ENCODE assay signal across 9 cellular contexts in genomic region chr10:18400201-18400910, GRCh38.
DNase-seq lines count a peak whose midpoint lies in the region; ATAC-seq and TF ChIP-seq lines count a peak whose summit lies in the region.
"Had no signal": no experiment of that assay in that cellular context is flagged by ENCODE, and none has a peak within 500 bp of the region (broad histone marks: within the 10 kb centered on the region; RNA-seq: fewer than 3 reads in every experiment).

No MANE protein-coding gene starts in this region.

- peak; percentile 48 for ATAC-seq in HG02571 (IDR thresholded peaks at IDR 0.05; ENCODE audit: unreplicated experiment)
- no peak for ATAC-seq in PC-3
- ATAC-seq in GM19351 (IDR thresholded peaks at IDR 0.05; ENCODE audit: unreplicated experiment), result no peak
- no peak for ATAC-seq in HG03025 (IDR thresholded peaks at IDR 0.05; ENCODE audit: low FRiP score, unreplicated experiment)

- H3K9me3 ChIP-seq in PC-3 (ENCODE audit: low read length), result no peaks in the 10 kb centered on the region
- H3K9me3 ChIP-seq in smooth muscle cell (replicated peaks; ENCODE audit: low read depth), result no peaks in the 10 kb centered on the region
- H3K9me3 ChIP-seq: psoas muscle had no signal

- H3K4me2 ChIP-seq in PC-3 (ENCODE audit: low read length), result peak overlapping the region; percentile 2; the same call in 1 of the 2 replicates
- H3K4me2 ChIP-seq in smooth muscle cell, result peak overlapping the region; percentile 79

- CTCF ChIA-PET in PC-3 (lab: Charles Lee), result no interaction called here

- POLR2A ChIA-PET in PC-3 (lab: Charles Lee; ENCODE audit: unreplicated experiment), result no interaction called here

- H3K9ac ChIP-seq in PC-3 (ENCODE audit: low read length) (no peak overlapping the region), smooth muscle cell (ENCODE audit: low read depth) (no peak overlapping the region)

- H3K27me3 ChIP-seq in PC-3 (ENCODE audit: low read length) (peaks cover 37% of the 10 kb centered on the region), smooth muscle cell (ENCODE audit: low read depth) (peaks cover 33% of the 10 kb centered on the region)

- DNase-seq in DMS 273 (lab: John Stamatoyannopoulos, UW; ENCODE audit: unreplicated experiment) (peak; percentile 52), DMS 273 treated with DMSO at 0.1 percent for 48 hours (lab: John Stamatoyannopoulos, UW) (no peak), PC-3 (no peak), globus pallidus (ENCODE audit: low spot score) (peak; percentile 16), smooth muscle cell (lab: John Stamatoyannopoulos, UW; ENCODE audit: unreplicated experiment) (no peak)
- DNase-seq: psoas muscle had no signal

- H3K9me2 ChIP-seq in PC-3 (replicated peaks; ENCODE audit: low read length), result no peaks in the 10 kb centered on the region

- H3K27ac ChIP-seq in PC-3 (ENCODE audit: low read length), result no peak overlapping the region
- H3K27ac ChIP-seq in smooth muscle cell (ENCODE audit: low read depth), result no peak overlapping the region
- H3K27ac ChIP-seq: psoas muscle had no signal

- H3K79me2 ChIP-seq in PC-3 (ENCODE audit: low read length) (no peaks in the 10 kb centered on the region), smooth muscle cell (ENCODE audit: low read depth) (no peaks in the 10 kb centered on the region)

- H2AFZ ChIP-seq in PC-3 (ENCODE audit: low read length) (no peak overlapping the region), smooth muscle cell (ENCODE audit: low read depth) (no peak overlapping the region)

- H3F3A ChIP-seq in PC-3 (ENCODE audit: low read length, unreplicated experiment) (no peaks in the 10 kb centered on the region), smooth muscle cell (ENCODE audit: low read depth) (no peaks in the 10 kb centered on the region)

- intact Hi-C loops in PC-3 (cut with micrococcal nuclease), result no loop called here

- no peak overlapping the region for H3K4me3 ChIP-seq in PC-3 (ENCODE audit: low read length)
- peak overlapping the region; percentile 49 for H3K4me3 ChIP-seq in smooth muscle cell
- H3K4me3 ChIP-seq: psoas muscle had no signal

- TF ChIP-seq CTCF in PC-3 (conservative IDR thresholded peaks at IDR 0.05; ENCODE audit: low read depth, low read length), result no peak
- TF ChIP-seq CTCF in smooth muscle cell (IDR thresholded peaks at IDR 0.05; ENCODE audit: borderline replicate concordance, insufficient read depth, poor library complexity, severe bottlenecking), result no peak

- no peaks in the 10 kb centered on the region for H4K20me1 ChIP-seq in PC-3 (ENCODE audit: low read length)
- H4K20me1 ChIP-seq in smooth muscle cell (ENCODE audit: low read depth), result no peaks in the 10 kb centered on the region

- BruUV-seq in PC-3 (replicated peaks; lab: Mats Ljungman, UMichigan), result no TSS peak

- no peaks in the 10 kb centered on the region for H3K36me3 ChIP-seq in PC-3 (ENCODE audit: low read depth, low read length)
- no peaks in the 10 kb centered on the region for H3K36me3 ChIP-seq in smooth muscle cell (ENCODE audit: low read depth)

- H3K4me1 ChIP-seq in PC-3 (ENCODE audit: insufficient read depth, low read length) (no peaks in the 10 kb centered on the region), smooth muscle cell (ENCODE audit: low read depth) (no peaks in the 10 kb centered on the region)
- H3K4me1 ChIP-seq: psoas muscle had no signal

- 12% methylated on average over 18 of the region's 18 CpGs for WGBS in smooth muscle cell (ENCODE audit: low lambda C conversion rate)

Comparison
In these comparisons a context has a peak if more than half of its experiments do, and no peak if none do; other contexts are left out.
1. DNase-seq: peak in DMS 273 (single experiment) and globus pallidus (single experiment); none in DMS 273 treated with DMSO at 0.1 percent for 48 hours (single experiment), PC-3 (single experiment) and smooth muscle cell (single experiment).